ENCODE assay signal across 9 cellular contexts in the genomic region with DNA sequence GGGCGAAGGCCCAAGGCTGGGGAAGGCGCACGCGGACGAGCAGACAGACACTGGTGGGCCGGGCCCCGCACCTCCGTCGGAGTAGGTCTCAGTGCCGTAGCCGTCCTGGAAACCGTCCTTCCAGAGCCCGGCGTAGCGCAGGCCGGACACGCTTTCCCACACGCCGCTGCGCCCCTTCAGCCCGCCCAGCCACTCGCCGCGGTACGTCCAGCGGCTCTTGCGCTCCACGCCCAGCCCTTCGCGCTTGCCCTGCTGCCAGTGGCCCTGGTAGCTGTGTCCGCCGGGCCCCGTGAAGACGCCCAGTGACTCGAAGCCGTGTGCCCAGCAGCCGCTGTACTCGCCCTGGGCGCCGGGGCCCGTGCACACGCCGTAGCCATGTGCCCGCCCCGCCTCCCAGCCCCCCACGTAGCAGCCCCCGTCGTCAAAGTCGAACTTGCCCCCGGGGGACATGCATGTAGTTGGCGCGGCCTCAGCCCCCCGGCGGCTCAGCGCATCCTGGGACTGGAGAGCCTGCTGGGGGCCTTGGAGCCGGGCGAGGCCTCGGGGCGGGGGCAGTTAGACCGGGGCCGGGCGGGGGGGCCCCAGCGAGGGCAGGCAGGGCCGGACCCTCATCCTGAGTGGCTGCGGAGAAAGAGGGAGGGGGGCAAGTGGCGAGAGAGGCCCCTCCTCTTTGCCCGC. TPM values are rescaled to one million over a fixed set of nuclear protein-coding genes. Genes with fewer than 3 reads are reported as not detected.
DNase-seq lines count a peak whose midpoint lies in the region; ATAC-seq and TF ChIP-seq lines count a peak whose summit lies in the region.
"Had no signal": no experiment of that assay in that cellular context is flagged by ENCODE, and none has a peak within 500 bp of the region (broad histone marks: within the 10 kb centered on the region; RNA-seq: fewer than 3 reads in every experiment).

No MANE protein-coding gene starts in this region.

- WGBS in adrenal gland, 4 donors, result 3 to 10% (median 4%) methylated on average over 9 to 67 of the region's 67 CpGs
- WGBS in stomach, 5 donors, result 3 to 10% (median 4%) methylated on average over 16 to 67 of the region's 67 CpGs

- H3K9me3 ChIP-seq in adrenal gland (replicated peaks in 1 of 3) (no peaks in the 10 kb centered on the region), stomach (no peaks in the 10 kb centered on the region)
- H3K9me3 ChIP-seq: SJCRH30 had no signal

- DNase-seq in NCI-H1417 (lab: John Stamatoyannopoulos, UW), result peak in 2 of 3 experiments; percentile 21 to 24
- DNase-seq in NCI-H1417 treated with DMSO at 0.1 percent for 48 hours (lab: John Stamatoyannopoulos, UW), result no peak
- DNase-seq in adrenal gland, result peak in 5 of 7 donors; percentile 15 to 64 (median 36)
- peak; percentile 44 for DNase-seq in iPS-NIHi11 (ENCODE audit: low spot score)
- peak; percentile 44 for DNase-seq in stomach
- DNase-seq in MV-4-11 (lab: John Stamatoyannopoulos, UW), result no peak
- no peak for DNase-seq in epidermal melanocyte (ENCODE audit: insufficient read length, low spot score)
- DNase-seq: SJCRH30 had no signal

- H3K36me3 ChIP-seq in adrenal gland (replicated peaks in 1 of 2) (no peaks in the 10 kb centered on the region), stomach (no peaks in the 10 kb centered on the region)
- H3K36me3 ChIP-seq: SJCRH30 had no signal

- H3K27ac ChIP-seq in adrenal gland, result peak overlapping the region in 1 of 5 donors; percentile 30
- no peak overlapping the region for H3K27ac ChIP-seq in stomach
- H3K27ac ChIP-seq: SJCRH30 had no signal

- H3K4me1 ChIP-seq in adrenal gland (replicated peaks in 1 of 2) (peaks cover 0 to 9% of the 10 kb centered on the region in 2 donors), stomach (peaks cover 23 to 31% (median 28%) of the 10 kb centered on the region in 4 donors)
- H3K4me1 ChIP-seq: SJCRH30 had no signal

- intact Hi-C loops in adrenal gland (cut with DNase I) (no loop called here), stomach (cut with DNase I; ENCODE audit: low total_unique reads) (no loop called here)

- no peak for ATAC-seq in GM19328 (IDR thresholded peaks at IDR 0.05; ENCODE audit: unreplicated experiment)

- TF ChIP-seq EP300 in stomach (IDR thresholded peaks at IDR 0.05), result no peak

- peaks cover 32% of the 10 kb centered on the region for H3K27me3 ChIP-seq in adrenal gland
- peaks cover 29 to 96% (median 39%) of the 10 kb centered on the region in 3 donors for H3K27me3 ChIP-seq in stomach

- H3K4me3 ChIP-seq in adrenal gland (peak overlapping the region in 1 of 4 donors; percentile 31), stomach (peak overlapping the region; percentile 21 to 42 (median 23))
- H3K4me3 ChIP-seq: SJCRH30 had no signal

- TF ChIP-seq CTCF in adrenal gland (IDR thresholded peaks at IDR 0.05) (no peak), stomach (IDR thresholded peaks at IDR 0.05) (no peak)

- TF ChIP-seq POLR2A in adrenal gland (IDR thresholded peaks at IDR 0.05) (no peak), stomach (IDR thresholded peaks at IDR 0.05) (no peak)

RNA-seq across cellular contexts. Expression of a gene that starts 1.4 kb away (rescaled TPM):
- total RNA-seq in adrenal gland (10 to 100 TPM in 1 of 8 donors, 1 to 10 TPM in 6, under 1 TPM in 1; 0.42 to 11.1 (median 3.0) TPM), stomach (1 to 10 TPM in 1 of 5 donors, under 1 TPM in 2, not detected in 2; 0.43 to 1.1 (median 0.58) TPM)
- polyA plus RNA-seq in adrenal gland (10 to 100 TPM in 1 of 3 donors, 1 to 10 TPM in 2; 5.9 to 35.8 (median 9.4) TPM), stomach (under 1 TPM; 0.15 to 0.50 (median 0.30) TPM)

RNA-seq across cellular contexts. Expression of a gene that starts 9.6 kb away (rescaled TPM):
- 100 to 1,000 TPM in 2 of 8 donors, 10 to 100 TPM in 6; 35.2 to 142 (median 79.5) TPM for total RNA-seq in adrenal gland
- 100 to 1,000 TPM in 2 of 3 donors, 10 to 100 TPM in 1; 27.9 to 587 (median 285) TPM for polyA plus RNA-seq in adrenal gland
- total RNA-seq in stomach, result 100 to 1,000 TPM in 4 of 5 donors, 10 to 100 TPM in 1; 39.1 to 531 (median 212) TPM
- 100 to 1,000 TPM in 2 of 3 donors, 10 to 100 TPM in 1; 85.9 to 214 (median 113) TPM for polyA plus RNA-seq in stomach
- total RNA-seq: SJCRH30 had no signal

RNA-seq across cellular contexts. Expression of a gene that starts 21.1 kb away (rescaled TPM):
- total RNA-seq in adrenal gland, result 10 to 100 TPM; 21.2 to 41.7 (median 32.6) TPM
- polyA plus RNA-seq in adrenal gland, result 10 to 100 TPM; 11.5 to 26.5 (median 21.4) TPM
- total RNA-seq in stomach, result 100 to 1,000 TPM in 1 of 5 donors, 10 to 100 TPM in 3, 1 to 10 TPM in 1; 8.5 to 170 (median 20.6) TPM
- 10 to 100 TPM in 2 of 3 donors, 1 to 10 TPM in 1; 8.6 to 16.7 (median 15.9) TPM for polyA plus RNA-seq in stomach

RNA-seq across cellular contexts. Expression of a gene that starts 25.6 kb away (rescaled TPM):
- total RNA-seq in adrenal gland, result 1 to 10 TPM in 6 of 8 donors, under 1 TPM in 2; 0.54 to 4.2 (median 2.4) TPM
- polyA plus RNA-seq in adrenal gland, result 1 to 10 TPM; 2.1 to 9.7 (median 2.5) TPM
- 1 to 10 TPM in 1 of 5 donors, under 1 TPM in 4; under 0.01 to 2.9 (median 0.43) TPM for total RNA-seq in stomach
- 1 to 10 TPM in 1 of 3 donors, under 1 TPM in 1, not detected in 1; 0.68 to 1.1 TPM for polyA plus RNA-seq in stomach

RNA-seq across cellular contexts. Expression of a gene that starts 59.0 kb away (rescaled TPM):
- total RNA-seq in adrenal gland (1 to 10 TPM in 2 of 8 donors, under 1 TPM in 2, not detected in 4; 0.86 to 2.6 (median 1.1) TPM), stomach (10 to 100 TPM in 1 of 5 donors, 1 to 10 TPM in 1, not detected in 3; 4.6 to 19.6 TPM)
- polyA plus RNA-seq in adrenal gland (1 to 10 TPM; 2.5 to 4.9 (median 2.7) TPM), stomach (1 to 10 TPM; 3.7 to 9.7 (median 6.7) TPM)

Comparison
In these comparisons a context has a peak if more than half of its experiments do, and no peak if none do; other contexts are left out.
1. DNase-seq: peak in NCI-H1417 (2 of 3), adrenal gland (5 of 7), iPS-NIHi11 (single experiment) and stomach (single experiment); none in NCI-H1417 treated with DMSO at 0.1 percent for 48 hours (single experiment), MV-4-11 (single experiment) and epidermal melanocyte (single experiment).